Comparison of ENCODE assay signal across 8 cellular contexts in genomic region chr7:112898432-112899290, GRCh38.
DNase-seq lines count a peak whose midpoint lies in the region; ATAC-seq and TF ChIP-seq lines count a peak whose summit lies in the region.

No MANE protein-coding gene starts in this region.

- peak; percentile 89 to 91 for TF ChIP-seq CTCF in GM23338 (conservative IDR thresholded peaks at IDR 0.05; ENCODE audit: low read depth in 2 of 2)
- TF ChIP-seq CTCF in KMS-11 (conservative IDR thresholded peaks at IDR 0.05; ENCODE audit: low read depth, low read length): peak; percentile 98
- peak; percentile 9 for TF ChIP-seq CTCF in thoracic aorta (IDR thresholded peaks at IDR 0.05)

- peaks cover 34% of the 10 kb centered on the region for H3K9me3 Mint-ChIP-seq in GM23338

- H3K4me1 Mint-ChIP-seq in GM23338: no peaks in the 10 kb centered on the region

- H3K4me3 ChIP-seq in GM23338 (no peak overlapping the region), KMS-11 (IDR thresholded peaks at IDR 0.05; ENCODE audit: insufficient read depth, low read depth, low read length) (no peak overlapping the region), thoracic aorta (no peak overlapping the region)

- 0 out of 2 replicates have a peak, but pooled peaks cover 3% of the 10 kb centered on the region for H3K36me3 ChIP-seq in GM23338 (ENCODE audit: insufficient read depth)
- H3K36me3 ChIP-seq in KMS-11 (ENCODE audit: insufficient read depth): no peaks in the 10 kb centered on the region
- no peaks in the 10 kb centered on the region for H3K36me3 ChIP-seq in thoracic aorta

- ATAC-seq in GM23338 (peak; percentile 94), left lobe of liver (peak; percentile 98), thoracic aorta (ENCODE audit: insufficient number of reproducible peaks, low FRiP score, low read depth) (no peak)

- no peak overlapping the region for H3K27ac Mint-ChIP-seq in GM23338

- H3K4me2 ChIP-seq in GM23338 (no peak overlapping the region), KMS-11 (no peak overlapping the region)

- H3K27ac ChIP-seq in GM23338 (ENCODE audit: low read depth) (no peak overlapping the region), KMS-11 (no peak overlapping the region), thoracic aorta (no peak overlapping the region)

- H3K79me2 ChIP-seq in GM23338 (replicated peaks; ENCODE audit: insufficient read depth): peaks cover 10% of the 10 kb centered on the region
- H3K79me2 ChIP-seq in KMS-11 (ENCODE audit: insufficient read depth, low read depth): no peaks in the 10 kb centered on the region

- H3K4me3 Mint-ChIP-seq in GM23338: no peak overlapping the region

- H3K9me3 ChIP-seq in thoracic aorta: no peaks in the 10 kb centered on the region

- no peaks in the 10 kb centered on the region for H3K9me2 ChIP-seq in GM23338 (ENCODE audit: insufficient read depth)

- no peaks in the 10 kb centered on the region for H4K20me1 ChIP-seq in GM23338 (replicated peaks; ENCODE audit: insufficient read depth)
- H4K20me1 ChIP-seq in KMS-11 (ENCODE audit: insufficient read depth): no peaks in the 10 kb centered on the region

- H2AFZ ChIP-seq in GM23338 (no peak overlapping the region), KMS-11 (ENCODE audit: low read depth) (no peak overlapping the region)

- H3F3A ChIP-seq in GM23338 (replicated peaks; ENCODE audit: low read depth): no peaks in the 10 kb centered on the region

- peaks cover 46% of the 10 kb centered on the region; the same call in 2 of the 3 replicates for H3K36me3 Mint-ChIP-seq in GM23338 (ENCODE audit: low read depth)

- in situ Hi-C loops in T47D (cut with HindIII; ENCODE audit: low pct_unique_long_range_greater_than_20kb, low sequenced_read_pairs): no loop called here

- DNase-seq in activated T-cell treated with anti-CD3 and anti-CD28 coated beads for 24 hours (ENCODE audit: low read depth) (peak; percentile 20), GM23338 (ENCODE audit: low spot score) (peak; percentile 89), RKO (ENCODE audit: low spot score) (peak; percentile 77), T47D (ENCODE audit: low read depth in 1 of 2, low spot score in 1 of 2) (peak; percentile 10 to 71), left lobe of liver (ENCODE audit: low spot score) (no peak), thoracic aorta (ENCODE audit: low spot score) (no peak)
- DNase-seq in activated T-cell treated with anti-CD3 and anti-CD28 coated beads, Interleukin-2, amount 50 U/mL, for 1 hour: no peak

- H3K4me1 ChIP-seq in GM23338 (ENCODE audit: insufficient read depth) (no peaks in the 10 kb centered on the region), KMS-11 (ENCODE audit: low read depth, poor library complexity, severe bottlenecking) (no peaks in the 10 kb centered on the region), thoracic aorta (ENCODE audit: control insufficient read depth in 1 of 2, low read depth in 2 of 2) (no peaks in the 10 kb centered on the region)

- H3K9ac ChIP-seq in KMS-11: no peak overlapping the region

- no peaks in the 10 kb centered on the region for H3K27me3 Mint-ChIP-seq in GM23338 (ENCODE audit: insufficient read depth, low read depth, poor library complexity)

- H3K27me3 ChIP-seq in GM23338 (ENCODE audit: insufficient read depth): no peaks in the 10 kb centered on the region
- no peaks in the 10 kb centered on the region for H3K27me3 ChIP-seq in KMS-11 (ENCODE audit: insufficient read depth, low read depth)
- no peaks in the 10 kb centered on the region for H3K27me3 ChIP-seq in thoracic aorta (replicated peaks; ENCODE audit: insufficient read depth)

TF ChIP-seq in GM23338, 12 proteins besides CTCF, POLR2A, EP300 and RAD21:
- no peak for TF ChIP-seq EZH2phosphoT487 (IDR thresholded peaks at IDR 0.05; ENCODE audit: unreplicated experiment)
- TF ChIP-seq ZNF331 (CRISPR knock-in tag; IDR thresholded peaks at IDR 0.05; ENCODE audit: low read depth): no peak
- no peak for TF ChIP-seq STAT1 (IDR thresholded peaks at IDR 0.05; ENCODE audit: unreplicated experiment)

Comparison
In these comparisons a context has a peak if more than half of its experiments do, and no peak if none do; other contexts are left out.
1. DNase-seq: peak in activated T-cell treated with anti-CD3 and anti-CD28 coated beads for 24 hours (single experiment), GM23338 (single experiment), RKO (single experiment) and T47D (2 of 2); none in activated T-cell treated with anti-CD3 and anti-CD28 coated beads, Interleukin-2, amount 50 U/mL, for 1 hour (single experiment), left lobe of liver (single experiment) and thoracic aorta (single experiment).
2. CTCF ChIP-seq: peak in every context shown above with its lines; median percentile 98 in KMS-11; 90 in GM23338; 9 in thoracic aorta.